Comparison of ENCODE assay signal across 17 cellular contexts in the genomic region with DNA sequence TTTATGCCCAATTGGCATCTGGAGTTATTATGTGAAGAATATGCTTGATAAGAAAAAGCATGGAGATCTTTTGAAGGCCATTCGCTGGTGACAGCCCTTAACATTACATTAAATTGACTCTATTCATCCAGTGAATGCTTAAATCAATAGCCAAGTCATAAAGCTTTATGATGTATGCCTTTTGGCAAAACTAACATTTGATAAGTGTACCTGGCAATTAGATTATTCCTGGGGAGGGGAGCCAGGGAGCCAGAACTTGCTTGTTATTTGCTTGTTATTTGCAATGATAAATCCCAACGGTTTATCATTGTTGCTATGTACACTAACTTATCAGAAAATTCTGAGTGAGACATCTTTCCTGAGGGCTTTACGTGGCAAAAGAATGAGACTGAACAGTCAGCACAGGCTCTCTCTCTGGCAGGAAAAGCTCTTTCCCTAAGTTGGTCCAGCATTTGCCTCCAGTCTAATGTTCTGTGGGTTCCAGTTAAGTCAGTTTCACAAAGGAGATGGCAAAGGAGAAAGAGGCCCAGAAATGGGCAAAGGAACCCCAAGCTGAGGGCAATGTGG. TPM values are rescaled to one million over a fixed set of nuclear protein-coding genes. Genes with fewer than 3 reads are reported as not detected.
DNase-seq lines count a peak whose midpoint lies in the region; ATAC-seq and TF ChIP-seq lines count a peak whose summit lies in the region.
"Had no signal": no experiment of that assay in that cellular context is flagged by ENCODE, and none has a peak within 500 bp of the region (broad histone marks: within the 10 kb centered on the region; RNA-seq: fewer than 3 reads in every experiment).

No MANE protein-coding gene starts in this region.

- intact Hi-C loops in PC-3 (cut with micrococcal nuclease) = no loop called here

- peak overlapping the region; percentile 98 for H3K27ac ChIP-seq in PC-3 (ENCODE audit: low read length)
- H3K27ac ChIP-seq in trophoblast cell (ENCODE audit: low read depth, low read length) = no peak overlapping the region
- H3K27ac ChIP-seq: body of pancreas, testis had no signal

- H3K4me3 ChIP-seq in PC-3 (ENCODE audit: low read length) (no peak overlapping the region), choroid plexus epithelial cell (ENCODE audit: low read depth, low read length) (no peak overlapping the region), trophoblast cell (ENCODE audit: low read depth, low read length) (no peak overlapping the region)
- H3K4me3 ChIP-seq: body of pancreas, lung, testis had no signal

- no peak overlapping the region for H3K14ac ChIP-seq in trophoblast cell (ENCODE audit: low read length)

- peaks cover 9% of the 10 kb centered on the region for H3K4me1 Mint-ChIP-seq in chondrocyte (ENCODE audit: low read depth)
- H3K4me1 Mint-ChIP-seq: CD8-positive, alpha-beta memory T cell had no signal

- H3K9me3 ChIP-seq in PC-3 (ENCODE audit: low read length) = no peaks in the 10 kb centered on the region
- no peaks in the 10 kb centered on the region for H3K9me3 ChIP-seq in trophoblast cell (ENCODE audit: insufficient read depth, low read depth, low read length)
- H3K9me3 ChIP-seq: body of pancreas, testis had no signal

- no peak overlapping the region for H3K27ac Mint-ChIP-seq in chondrocyte (ENCODE audit: unreplicated experiment)
- H3K27ac Mint-ChIP-seq: CD8-positive, alpha-beta memory T cell; nephron had no signal

- H4K20me1 ChIP-seq in PC-3 (ENCODE audit: low read length) = no peaks in the 10 kb centered on the region

- peak overlapping the region; percentile 66 for H3K4me2 ChIP-seq in PC-3 (ENCODE audit: low read length)
- H3K4me2 ChIP-seq in trophoblast cell (ENCODE audit: low read length) = no peak overlapping the region

- no peak overlapping the region for H2AFZ ChIP-seq in PC-3 (ENCODE audit: low read length)
- H2AFZ ChIP-seq in trophoblast cell (ENCODE audit: insufficient read depth, low read length, poor library complexity) = no peak overlapping the region

- H3K27me3 ChIP-seq in PC-3 (ENCODE audit: low read length) (no peaks in the 10 kb centered on the region), trophoblast cell (ENCODE audit: insufficient read depth, low read length) (no peaks in the 10 kb centered on the region)
- H3K27me3 ChIP-seq: body of pancreas, testis had no signal

- ATAC-seq in PC-3 = peak; percentile 74
- ATAC-seq: body of pancreas had no signal

- H3K36me3 Mint-ChIP-seq in chondrocyte (ENCODE audit: low read depth) = peaks cover 2% of the 10 kb centered on the region

- H3K9me2 ChIP-seq in PC-3 (replicated peaks; ENCODE audit: low read length) = no peaks in the 10 kb centered on the region

- H3K4ac ChIP-seq in trophoblast cell (ENCODE audit: low read depth, low read length) = peak overlapping the region; percentile 27

- H3K79me1 ChIP-seq in trophoblast cell (ENCODE audit: low read length) = peaks cover 2% of the 10 kb centered on the region

- DNase-seq in NCI-H1105 treated with DMSO at 0.1 percent for 48 hours (lab: John Stamatoyannopoulos, UW) = peak; percentile 1
- no peak for DNase-seq in NCI-H1105 (lab: John Stamatoyannopoulos, UW)
- peak; percentile 83 for DNase-seq in PC-3
- DNase-seq in choroid plexus epithelial cell (ENCODE audit: low read depth) = peak; percentile 62
- DNase-seq in trophoblast cell = peak; percentile 81 to 95
- DNase-seq in NCI-H1092 treated with DMSO at 0.1 percent for 48 hours (lab: John Stamatoyannopoulos, UW) = no peak
- no peak for DNase-seq in GM19240 (ENCODE audit: insufficient read length, low spot score)
- DNase-seq in chondrocyte (ENCODE audit: low spot score) = no peak
- DNase-seq: 8988T; activated CD8-positive, alpha-beta memory T cell treated with anti-CD3 and anti-CD28 coated beads for 24 hours; body of pancreas; CD8-positive, alpha-beta memory T cell; GF-D8; retina; testis had no signal

- no peak overlapping the region for H2AK5ac ChIP-seq in trophoblast cell (ENCODE audit: low read length)

- no TSS peak for BruUV-seq in PC-3 (replicated peaks; lab: Mats Ljungman, UMichigan)

- no CpG with 5 or more reads among the region's 3 CpGs for WGBS in trophoblast cell (ENCODE audit: extremely low coverage, insufficient coverage, insufficient read length)

- no peak overlapping the region for H2BK120ac ChIP-seq in trophoblast cell (ENCODE audit: insufficient read depth, low read length, poor library complexity)

- no peak overlapping the region for H2BK5ac ChIP-seq in trophoblast cell (ENCODE audit: low read depth, low read length, poor library complexity)

- H3K27me3 Mint-ChIP-seq in chondrocyte (ENCODE audit: low read depth) = no peaks in the 10 kb centered on the region

- CTCF ChIA-PET in PC-3 (lab: Charles Lee) = no interaction called here

- H3K9me3 Mint-ChIP-seq in chondrocyte (ENCODE audit: low read depth) = peaks cover 5% of the 10 kb centered on the region

- TF ChIP-seq CTCF in PC-3 (conservative IDR thresholded peaks at IDR 0.05; ENCODE audit: low read depth, low read length) = no peak
- no peak for TF ChIP-seq CTCF in choroid plexus epithelial cell (conservative IDR thresholded peaks at IDR 0.05; ENCODE audit: low read depth, low read length)
- no peak for TF ChIP-seq CTCF in chondrocyte (IDR thresholded peaks at IDR 0.05)

- no peak overlapping the region for H3K18ac ChIP-seq in trophoblast cell (ENCODE audit: low read length)

- peak overlapping the region; percentile 77 for H3K9ac ChIP-seq in PC-3 (ENCODE audit: low read length)
- H3K9ac ChIP-seq in trophoblast cell (ENCODE audit: low read length) = no peak overlapping the region

- H2BK12ac ChIP-seq in trophoblast cell (ENCODE audit: low read length) = peak overlapping the region; percentile 61

- H3F3A ChIP-seq in PC-3 (ENCODE audit: low read length, unreplicated experiment) = peaks cover 6% of the 10 kb centered on the region

- no peak overlapping the region for H3K4me3 Mint-ChIP-seq in chondrocyte (ENCODE audit: unreplicated experiment)
- H3K4me3 Mint-ChIP-seq: CD8-positive, alpha-beta memory T cell; nephron had no signal

- H3K36me3 ChIP-seq in PC-3 (ENCODE audit: low read depth, low read length) (no peaks in the 10 kb centered on the region), trophoblast cell (ENCODE audit: control insufficient read depth in 1 of 2, insufficient read depth in 2 of 2, low read length in 2 of 2) (no peaks in the 10 kb centered on the region)

- H3K79me2 ChIP-seq in PC-3 (ENCODE audit: low read length) (no peaks in the 10 kb centered on the region), trophoblast cell (ENCODE audit: control insufficient read depth, insufficient read depth, low read length, poor library complexity) (no peaks in the 10 kb centered on the region)

- H3K4me1 ChIP-seq in PC-3 (ENCODE audit: insufficient read depth, low read length) (peaks cover 44% of the 10 kb centered on the region), trophoblast cell (ENCODE audit: control insufficient read depth in 1 of 2, insufficient read depth in 2 of 2, low read length in 2 of 2) (peaks cover 6 to 17% of the 10 kb centered on the region in 2 experiments)
- H3K4me1 ChIP-seq: body of pancreas, testis had no signal

- POLR2A ChIA-PET in PC-3 (lab: Charles Lee; ENCODE audit: unreplicated experiment) = no interaction called here

- H3K23ac ChIP-seq in trophoblast cell (ENCODE audit: low read length) = no peak overlapping the region

- H4K8ac ChIP-seq in trophoblast cell (ENCODE audit: low read depth, low read length) = no peak overlapping the region

- H4K12ac ChIP-seq in trophoblast cell (ENCODE audit: low read depth, low read length) = no peak overlapping the region

- no peak overlapping the region for H4K91ac ChIP-seq in trophoblast cell (ENCODE audit: low read depth, low read length)

RNA-seq across cellular contexts. Expression of a gene that starts 35.8 kb away (rescaled TPM):
- 6.7 and 7.4 TPM in 2 replicates for total RNA-seq in PC-3 (2014; rRNA removed)
- 4.4 and 5.3 TPM in 2 replicates for polyA plus RNA-seq in trophoblast cell (2013)
- total RNA-seq in chondrocyte = 1,183 to 1,794 TPM (median 1,190 TPM) in 3 replicates

Comparison
In these comparisons a context has a peak if more than half of its experiments do, and no peak if none do; other contexts are left out.
1. DNase-seq: peak in NCI-H1105 treated with DMSO at 0.1 percent for 48 hours (single experiment), PC-3 (single experiment), choroid plexus epithelial cell (single experiment) and trophoblast cell (2 of 2); none in NCI-H1105 (single experiment), NCI-H1092 treated with DMSO at 0.1 percent for 48 hours (single experiment), GM19240 (single experiment) and chondrocyte (single experiment).
2. RNA of a gene that starts 35.8 kb away (total RNA-seq): 1,183 to 1,794 TPM in chondrocyte; 6.7 to 7.4 TPM in PC-3; every median in the first group is over 100 times any median in the second.